8 cellular contexts compared by ENCODE assay signal in genomic region chr1:1435094-1435903, GRCh38. TPM values are rescaled to one million over a fixed set of nuclear protein-coding genes. Genes with fewer than 3 reads are reported as not detected.
DNase-seq lines count a peak whose midpoint lies in the region; ATAC-seq, FAIRE-seq and TF ChIP-seq lines count a peak whose summit lies in the region.

A gene with protein sequence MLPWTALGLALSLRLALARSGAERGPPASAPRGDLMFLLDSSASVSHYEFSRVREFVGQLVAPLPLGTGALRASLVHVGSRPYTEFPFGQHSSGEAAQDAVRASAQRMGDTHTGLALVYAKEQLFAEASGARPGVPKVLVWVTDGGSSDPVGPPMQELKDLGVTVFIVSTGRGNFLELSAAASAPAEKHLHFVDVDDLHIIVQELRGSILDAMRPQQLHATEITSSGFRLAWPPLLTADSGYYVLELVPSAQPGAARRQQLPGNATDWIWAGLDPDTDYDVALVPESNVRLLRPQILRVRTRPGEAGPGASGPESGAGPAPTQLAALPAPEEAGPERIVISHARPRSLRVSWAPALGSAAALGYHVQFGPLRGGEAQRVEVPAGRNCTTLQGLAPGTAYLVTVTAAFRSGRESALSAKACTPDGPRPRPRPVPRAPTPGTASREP (plus strand): TSS chr1:1435690. CDS start chr1:1435749, 59 bp downstream.

- H3K4me1 ChIP-seq in keratinocyte (ENCODE audit: control insufficient read depth, extremely low read depth, insufficient read depth, low read length): peaks cover 27% of the 10 kb centered on the region

- peak within 1 kb of the TSS; percentile 79 for H3K4me2 ChIP-seq in keratinocyte (ENCODE audit: control insufficient read depth, extremely low read depth, insufficient read depth, low read depth, low read length)

- peaks cover 33% of the 10 kb centered on the region for H3K4me1 Mint-ChIP-seq in chondrocyte (ENCODE audit: low read depth)

- H3K9ac ChIP-seq in keratinocyte (ENCODE audit: control insufficient read depth, extremely low read depth, insufficient read depth, low read length): peak within 1 kb of the TSS; percentile 52

- H3K9me1 ChIP-seq in keratinocyte (ENCODE audit: control insufficient read depth, extremely low read depth, insufficient read depth, low read length): no peaks in the 10 kb centered on the region

- no peak within 1 kb of the TSS for H3K27ac ChIP-seq in keratinocyte (ENCODE audit: control insufficient read depth, insufficient read depth, low read length)

- dilution Hi-C loops in keratinocyte (cut with MboI; ENCODE audit: extremely low pct_ligation_motif_present, low sequenced_read_pairs): no loop called here

- H3K9me3 ChIP-seq in keratinocyte (ENCODE audit: control insufficient read depth, low read depth, low read length): no peaks in the 10 kb centered on the region

- TF ChIP-seq CTCF in chondrocyte (IDR thresholded peaks at IDR 0.05) (peak; percentile 25), keratinocyte (optimal IDR thresholded peaks at IDR 0.05 in 1 of 3, IDR thresholded peaks at IDR 0.05 in 1 of 3, conservative IDR thresholded peaks at IDR 0.05 in 1 of 3; ENCODE audit: extremely low read depth in 1 of 3, insufficient read depth in 2 of 3, low read length in 3 of 3) (no peak)

- no peaks in the 10 kb centered on the region for H3K36me3 Mint-ChIP-seq in chondrocyte (ENCODE audit: low read depth)

- no peaks in the 10 kb centered on the region for H3K79me2 ChIP-seq in keratinocyte (ENCODE audit: control insufficient read depth, insufficient read depth, low read length)

- H3K4me3 ChIP-seq in keratinocyte (ENCODE audit: control insufficient read depth in 2 of 3, extremely low read depth in 1 of 3, insufficient read depth in 2 of 3, low read depth in 1 of 3, low read length in 3 of 3): peak within 1 kb of the TSS; percentile 34 to 67 (median 66)

- H3K27ac Mint-ChIP-seq in chondrocyte (ENCODE audit: unreplicated experiment): no peak within 1 kb of the TSS

- DNase-seq in Caki2 (ENCODE audit: low read depth) (peak; percentile 56), HuH-7.5 (ENCODE audit: low spot score) (peak; percentile 96), chondrocyte (ENCODE audit: low spot score) (no peak), keratinocyte (ENCODE audit: low read depth, low spot score) (peak; percentile 26), NCI-H2107 (lab: John Stamatoyannopoulos, UW) (no peak)
- peak; percentile 54 for DNase-seq in activated CD4-positive, alpha-beta T cell treated with anti-CD3 and anti-CD28 coated beads for 1 hour
- peak; percentile 78 for DNase-seq in stimulated activated CD4-positive, alpha-beta T cell treated with anti-CD3 and anti-CD28 coated beads, Interleukin-15, amount 100 ng/mL, for 24 hours

- H3K9me3 Mint-ChIP-seq in chondrocyte (ENCODE audit: low read depth): no peaks in the 10 kb centered on the region

- no peaks in the 10 kb centered on the region for H3K36me3 ChIP-seq in keratinocyte (ENCODE audit: control insufficient read depth in 2 of 2, extremely low read depth in 1 of 2, insufficient read depth in 2 of 2, low read length in 2 of 2)

- no peak for ATAC-seq in GM19452 (IDR thresholded peaks at IDR 0.05; ENCODE audit: unreplicated experiment)

- H3K4me3 Mint-ChIP-seq in chondrocyte (ENCODE audit: unreplicated experiment): peak within 1 kb of the TSS; percentile 67

- H3K27me3 ChIP-seq in keratinocyte (ENCODE audit: control insufficient read depth, extremely low read depth, insufficient read depth, low read length): no peaks in the 10 kb centered on the region

- H2AFZ ChIP-seq in keratinocyte (ENCODE audit: control insufficient read depth, low read length): peak within 1 kb of the TSS; percentile 75

- no peak for FAIRE-seq in keratinocyte (lab: Jason Lieb, UNC)

- no peaks in the 10 kb centered on the region for H4K20me1 ChIP-seq in keratinocyte (ENCODE audit: control insufficient read depth, extremely low read depth, insufficient read depth, low read length)

- in situ Hi-C loops in Caki2 (cut with HindIII; ENCODE audit: low pct_unique_long_range_greater_than_20kb, low sequenced_read_pairs): no loop called here

- H3K27me3 Mint-ChIP-seq in chondrocyte (ENCODE audit: low read depth): no peaks in the 10 kb centered on the region

RNA-seq across cellular contexts. Expression of the gene that starts here (rescaled TPM):
- 37.5 and 47.0 TPM in 2 replicates for total RNA-seq in Caki2 (2014; rRNA removed; shearing (Covaris generic); ENCODE audit: low replicate concordance)
- 12.5 to 27.2 TPM (median 24.3 TPM) in 3 replicates for total RNA-seq in chondrocyte
- 5.0 to 6.7 TPM (median 6.5 TPM) in 3 replicates for polyA plus RNA-seq in keratinocyte
- 0.79 TPM for polyA plus RNA-seq in keratinocyte (2011; ENCODE audit: low read depth)
- polyA plus RNA-seq in keratinocyte (2011; cell fraction: cytosol; rRNA removed): 1.4 and 3.9 TPM in 2 replicates
- 5.0 and 8.3 TPM in 2 replicates for polyA plus RNA-seq in keratinocyte (2011; cell fraction: nucleus; rRNA removed)
- 3.7 and 16.1 TPM in 2 replicates for polyA plus RNA-seq in keratinocyte (2012; ENCODE audit: low replicate concordance)
- polyA minus RNA-seq in keratinocyte: 1.7 to 3.9 TPM (median 2.3 TPM) in 3 replicates
- polyA minus RNA-seq in keratinocyte (2011; cell fraction: cytosol; rRNA and poly(A)+ RNA removed): 10.6 TPM
- polyA minus RNA-seq in keratinocyte (2011; cell fraction: nucleus; rRNA and poly(A)+ RNA removed): 4.7 and 7.9 TPM in 2 replicates

Comparison
In these comparisons a context has a peak if more than half of its experiments do, and no peak if none do; other contexts are left out.
1. DNase-seq: peak in Caki2 (single experiment), HuH-7.5 (single experiment), activated CD4-positive, alpha-beta T cell treated with anti-CD3 and anti-CD28 coated beads for 1 hour (single experiment), keratinocyte (single experiment) and stimulated activated CD4-positive, alpha-beta T cell treated with anti-CD3 and anti-CD28 coated beads, Interleukin-15, amount 100 ng/mL, for 24 hours (single experiment); none in chondrocyte (single experiment) and NCI-H2107 (single experiment).